ENCODE assay signal across 26 cellular contexts in the genomic region with DNA sequence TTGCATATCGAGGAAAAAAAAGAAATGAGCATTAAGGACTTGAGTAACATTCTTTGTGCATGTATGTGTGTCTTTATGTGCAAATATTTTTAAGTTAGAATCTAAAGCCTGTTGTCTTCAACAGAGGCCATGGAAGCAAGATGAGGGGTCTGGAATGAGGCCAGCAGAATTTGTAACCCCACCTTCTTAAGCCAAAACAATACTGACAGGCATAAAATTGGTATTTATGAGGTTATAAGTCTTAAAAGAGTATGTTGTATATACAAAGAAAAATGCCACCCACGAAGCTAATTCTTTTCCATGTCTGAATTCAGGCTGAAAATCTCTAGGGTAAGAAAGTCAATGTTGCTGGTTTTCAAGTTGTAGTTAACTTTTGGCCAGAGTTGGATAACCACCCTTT.
"Had no signal": no experiment of that assay in that cellular context is flagged by ENCODE, and none has a peak within 500 bp of the region (broad histone marks: within the 10 kb centered on the region; RNA-seq: fewer than 3 reads in every experiment).

No MANE protein-coding gene starts in this region.

- H3K27ac ChIP-seq: left lung, lower lobe of right lung, neural progenitor cell, neutrophil, parathyroid adenoma, psoas muscle, right lobe of liver, tibial nerve, uterus had no signal

- H3K4me2 ChIP-seq: neural progenitor cell, smooth muscle cell had no signal

- H3K4me3 ChIP-seq: left lung, lower lobe of right lung, neural progenitor cell, psoas muscle, right lobe of liver, smooth muscle cell, tibial nerve, uterus had no signal

- H3K79me2 ChIP-seq: parathyroid adenoma had no signal

- DNase-seq: hippocampal formation; kidney glomerular epithelial cell; left cardiac atrium; left lung; lower lobe of right lung; mammary epithelial cell; mesenchymal stem cell; naive thymus-derived CD8-positive, alpha-beta T cell; nephron progenitor cell; occipital lobe; psoas muscle; right lobe of liver; stimulated activated CD4-positive, alpha-beta T cell treated with anti-CD3 and anti-CD28 coated beads, Interleukin-1b, Interleukin-23, amount 100 ng/mL, for 48 hours; stimulated activated CD4-positive, alpha-beta T cell treated with anti-CD3 and anti-CD28 coated beads, Interleukin-2, amount 100 ng/mL, for 48 hours; stimulated activated CD4-positive, alpha-beta T cell treated with anti-CD3 and anti-CD28 coated beads, Interleukin-4, amount 100 ng/mL, for 4 hours; stimulated activated CD8-positive, alpha-beta memory T cell treated with anti-CD3 and anti-CD28 coated beads, Interleukin-4, amount 100 ng/mL, for 48 hours; stimulated activated naive CD4-positive, alpha-beta T cell treated with Interleukin-2 at 50 U/mL for 16 hours; stimulated activated naive CD8-positive, alpha-beta T cell treated with anti-CD3 and anti-CD28 coated beads, Interleukin-15, amount 100 ng/mL, for 72 hours; substantia nigra; uterus had no signal

- H3K36me3 ChIP-seq: left lung, lower lobe of right lung, neural progenitor cell, neutrophil, right lobe of liver, tibial nerve, uterus had no signal

- H3K4me1 ChIP-seq: left lung, lower lobe of right lung, neural progenitor cell, psoas muscle, right lobe of liver, uterus had no signal

- ATAC-seq: left cardiac atrium; left lung; lower lobe of right lung; naive thymus-derived CD8-positive, alpha-beta T cell; psoas muscle; right lobe of liver; stimulated activated memory B cell treated with anti-CD40 and anti-IgM and Interleukin-4, amounts not matched to agents 10 μg/mL and 1 μg/mL and 100 μg/mL, for 72 hours; stimulated activated naive CD8-positive, alpha-beta T cell treated with anti-CD3 and anti-CD28 coated beads, Interleukin-15, amount 100 ng/mL, for 72 hours had no signal

- H3K9me3 ChIP-seq: left lung, lower lobe of right lung, neutrophil, psoas muscle, right lobe of liver, tibial nerve, uterus had no signal

- H3K9ac ChIP-seq: neural progenitor cell, parathyroid adenoma had no signal

- H3K27me3 ChIP-seq: left lung, neural progenitor cell, neutrophil, right lobe of liver, tibial nerve, uterus had no signal
